15 cellular contexts compared by ENCODE assay signal in the genomic region with DNA sequence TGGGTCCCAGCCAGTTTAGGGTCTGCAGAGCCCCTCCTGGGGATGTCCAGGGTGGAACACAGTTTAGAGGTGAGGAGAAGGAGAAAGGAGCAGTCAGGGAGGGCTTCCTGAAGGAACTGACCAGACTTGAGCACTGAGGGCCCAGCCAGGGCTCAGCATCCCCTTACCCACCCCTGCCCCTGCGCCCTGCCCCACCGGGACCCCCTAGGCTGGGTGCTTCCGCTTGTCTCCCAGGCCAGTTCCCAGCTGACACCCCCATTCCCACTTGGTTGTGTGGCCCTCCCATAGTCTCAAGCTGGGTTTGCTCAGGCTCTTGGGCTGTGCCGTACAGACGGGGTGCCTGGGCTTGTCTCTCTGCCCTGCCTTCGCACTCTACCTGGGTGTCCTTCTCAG. TPM values are rescaled to one million over a fixed set of nuclear protein-coding genes. Genes with fewer than 3 reads are reported as not detected.
"Had no signal": no experiment of that assay in that cellular context is flagged by ENCODE, and none has a peak within 500 bp of the region (broad histone marks: within the 10 kb centered on the region; RNA-seq: fewer than 3 reads in every experiment).

No MANE protein-coding gene starts in this region.

- H3K36me3 ChIP-seq: pancreas, upper lobe of left lung had no signal

- H3K9me3 Mint-ChIP-seq: activated CD8-positive, alpha-beta T cell treated with anti-CD3 and anti-CD28 coated beads for 36 hours; activated T-cell treated with anti-CD3 and anti-CD28 coated beads, Interleukin-2, amount 50 U/mL, for 72 hours; neural crest cell; stimulated activated naive CD8-positive, alpha-beta T cell treated with anti-CD3 and anti-CD28 coated beads, Interleukin-15, Interleukin-2, amounts not matched to agents 100 ng/mL and 50 ng/mL, for 24 hours had no signal

- H3K27me3 ChIP-seq: hepatocyte, pancreas, testis had no signal

- H3K9me3 ChIP-seq: pancreas, testis, upper lobe of left lung had no signal

- H3K4me3 Mint-ChIP-seq: activated CD8-positive, alpha-beta T cell treated with anti-CD3 and anti-CD28 coated beads for 36 hours; activated T-cell treated with anti-CD3 and anti-CD28 coated beads, Interleukin-2, amount 50 U/mL, for 72 hours; neural crest cell; stimulated activated naive CD8-positive, alpha-beta T cell treated with anti-CD3 and anti-CD28 coated beads, Interleukin-15, Interleukin-2, amounts not matched to agents 100 ng/mL and 50 ng/mL, for 24 hours had no signal

- H3K27ac Mint-ChIP-seq: activated CD8-positive, alpha-beta T cell treated with anti-CD3 and anti-CD28 coated beads for 36 hours; activated T-cell treated with anti-CD3 and anti-CD28 coated beads, Interleukin-2, amount 50 U/mL, for 72 hours; stimulated activated naive CD8-positive, alpha-beta T cell treated with anti-CD3 and anti-CD28 coated beads, Interleukin-15, Interleukin-2, amounts not matched to agents 100 ng/mL and 50 ng/mL, for 24 hours had no signal

- H3K27ac ChIP-seq: hepatocyte, pancreas, testis, upper lobe of left lung had no signal

- DNase-seq: activated CD4-positive, alpha-beta T cell treated with anti-CD3 and anti-CD28 coated beads for 4 hours; activated CD8-positive, alpha-beta memory T cell treated with anti-CD3 and anti-CD28 coated beads, Interleukin-2, amount 50 U/mL, for 48 hours; activated CD8-positive, alpha-beta T cell treated with anti-CD3 and anti-CD28 coated beads for 36 hours; activated T-cell treated with anti-CD3 and anti-CD28 coated beads, Interleukin-2, amount 50 U/mL, for 72 hours; testis had no signal

- H3K4me3 ChIP-seq: hepatocyte, pancreas, testis, upper lobe of left lung had no signal

- ATAC-seq: activated CD8-positive, alpha-beta T cell treated with anti-CD3 and anti-CD28 coated beads for 36 hours; activated T-cell treated with anti-CD3 and anti-CD28 coated beads, Interleukin-2, amount 50 U/mL, for 72 hours; esophagus mucosa; pancreas; SK-N-SH treated with all-trans-retinoic acid at 6 μM for 48 hours had no signal

RNA-seq across cellular contexts. Expression of a gene that starts 26.6 kb away (rescaled TPM):
- total RNA-seq: activated CD8-positive, alpha-beta T cell treated with anti-CD3 and anti-CD28 coated beads for 36 hours; astrocyte; dermis microvascular lymphatic vessel endothelial cell; neural crest cell; T-helper 1 cell treated with Interleukin-12 subunit alpha and Interleukin-12 subunit beta and Interleukin-4 antibody, amounts not matched to agents 30 ng/mL and 1 ng/mL, for 36 hours had no signal
